In the genomic region with DNA sequence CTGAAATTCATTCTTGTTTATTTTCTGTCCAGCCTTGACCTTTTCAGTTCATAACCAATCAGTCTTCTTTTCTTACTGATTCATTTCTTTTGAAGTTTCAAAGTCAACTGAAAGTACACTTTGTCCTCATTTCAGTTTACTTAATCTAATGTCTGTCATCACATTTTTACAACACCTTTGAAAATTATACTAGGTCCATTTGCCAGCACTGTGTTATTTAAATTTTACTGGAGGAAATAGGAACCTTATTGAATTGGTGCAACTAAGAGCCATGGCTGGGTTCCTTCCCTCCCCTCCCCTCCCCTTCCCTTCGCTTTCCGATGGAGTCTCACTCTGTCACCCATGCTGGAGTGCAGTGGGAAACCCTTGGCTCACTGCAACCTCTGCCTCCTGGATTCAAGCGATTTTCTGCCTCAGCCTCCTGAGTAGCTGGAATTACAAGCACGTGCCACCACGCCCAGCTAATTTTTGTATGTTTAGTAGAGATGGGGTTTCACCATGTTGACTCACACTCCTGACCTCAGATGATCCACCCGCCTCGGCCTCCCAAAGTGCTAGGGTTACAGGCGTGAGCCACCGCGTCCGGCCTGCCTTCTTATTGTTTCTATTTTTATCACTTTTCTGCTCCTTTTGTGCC, we compare ENCODE assay signal across 1 cellular context.
TF ChIP-seq lines count a peak whose summit lies in the region.

No MANE protein-coding gene starts in this region.

TF ChIP-seq in HepG2, 621 proteins besides CTCF, POLR2A, EP300 and RAD21 (continued from another document and continues in another):
- TF ChIP-seq, protein P1, sequence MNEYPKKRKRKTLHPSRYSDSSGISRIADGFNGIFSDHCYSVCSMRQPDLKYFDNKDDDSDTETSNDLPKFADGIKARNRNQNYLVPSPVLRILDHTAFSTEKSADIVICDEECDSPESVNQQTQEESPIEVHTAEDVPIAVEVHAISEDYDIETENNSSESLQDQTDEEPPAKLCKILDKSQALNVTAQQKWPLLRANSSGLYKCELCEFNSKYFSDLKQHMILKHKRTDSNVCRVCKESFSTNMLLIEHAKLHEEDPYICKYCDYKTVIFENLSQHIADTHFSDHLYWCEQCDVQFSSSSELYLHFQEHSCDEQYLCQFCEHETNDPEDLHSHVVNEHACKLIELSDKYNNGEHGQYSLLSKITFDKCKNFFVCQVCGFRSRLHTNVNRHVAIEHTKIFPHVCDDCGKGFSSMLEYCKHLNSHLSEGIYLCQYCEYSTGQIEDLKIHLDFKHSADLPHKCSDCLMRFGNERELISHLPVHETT (CRISPR knock-in tag; conservative IDR thresholded peaks at IDR 0.05): no peak
- TF ChIP-seq ETV6 (CRISPR knock-in tag; conservative IDR thresholded peaks at IDR 0.05): no peak
- TF ChIP-seq, protein P2, sequence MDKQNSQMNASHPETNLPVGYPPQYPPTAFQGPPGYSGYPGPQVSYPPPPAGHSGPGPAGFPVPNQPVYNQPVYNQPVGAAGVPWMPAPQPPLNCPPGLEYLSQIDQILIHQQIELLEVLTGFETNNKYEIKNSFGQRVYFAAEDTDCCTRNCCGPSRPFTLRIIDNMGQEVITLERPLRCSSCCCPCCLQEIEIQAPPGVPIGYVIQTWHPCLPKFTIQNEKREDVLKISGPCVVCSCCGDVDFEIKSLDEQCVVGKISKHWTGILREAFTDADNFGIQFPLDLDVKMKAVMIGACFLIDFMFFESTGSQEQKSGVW (CRISPR knock-in tag; IDR thresholded peaks at IDR 0.05; ENCODE audit: borderline replicate concordance): no peak
- TF ChIP-seq CENPX (CRISPR knock-in tag; IDR thresholded peaks at IDR 0.05): no peak
- TF ChIP-seq, protein P3, sequence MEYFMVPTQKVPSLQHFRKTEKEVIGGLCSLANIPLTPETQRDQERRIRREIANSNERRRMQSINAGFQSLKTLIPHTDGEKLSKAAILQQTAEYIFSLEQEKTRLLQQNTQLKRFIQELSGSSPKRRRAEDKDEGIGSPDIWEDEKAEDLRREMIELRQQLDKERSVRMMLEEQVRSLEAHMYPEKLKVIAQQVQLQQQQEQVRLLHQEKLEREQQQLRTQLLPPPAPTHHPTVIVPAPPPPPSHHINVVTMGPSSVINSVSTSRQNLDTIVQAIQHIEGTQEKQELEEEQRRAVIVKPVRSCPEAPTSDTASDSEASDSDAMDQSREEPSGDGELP (IDR thresholded peaks at IDR 0.05; ENCODE audit: borderline replicate concordance, low read depth): 0 out of 2 replicates have a peak, but pooled peaks have one; percentile 27
- no peak for TF ChIP-seq KDM5B (CRISPR knock-in tag; IDR thresholded peaks at IDR 0.05; ENCODE audit: borderline replicate concordance)
- TF ChIP-seq TFDP1 (CRISPR knock-in tag; IDR thresholded peaks at IDR 0.05; ENCODE audit: borderline replicate concordance): no peak
- TF ChIP-seq, protein P4, sequence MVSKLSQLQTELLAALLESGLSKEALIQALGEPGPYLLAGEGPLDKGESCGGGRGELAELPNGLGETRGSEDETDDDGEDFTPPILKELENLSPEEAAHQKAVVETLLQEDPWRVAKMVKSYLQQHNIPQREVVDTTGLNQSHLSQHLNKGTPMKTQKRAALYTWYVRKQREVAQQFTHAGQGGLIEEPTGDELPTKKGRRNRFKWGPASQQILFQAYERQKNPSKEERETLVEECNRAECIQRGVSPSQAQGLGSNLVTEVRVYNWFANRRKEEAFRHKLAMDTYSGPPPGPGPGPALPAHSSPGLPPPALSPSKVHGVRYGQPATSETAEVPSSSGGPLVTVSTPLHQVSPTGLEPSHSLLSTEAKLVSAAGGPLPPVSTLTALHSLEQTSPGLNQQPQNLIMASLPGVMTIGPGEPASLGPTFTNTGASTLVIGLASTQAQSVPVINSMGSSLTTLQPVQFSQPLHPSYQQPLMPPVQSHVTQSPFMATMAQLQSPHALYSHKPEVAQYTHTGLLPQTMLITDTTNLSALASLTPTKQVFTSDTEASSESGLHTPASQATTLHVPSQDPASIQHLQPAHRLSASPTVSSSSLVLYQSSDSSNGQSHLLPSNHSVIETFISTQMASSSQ (IDR thresholded peaks at IDR 0.05; ENCODE audit: low read depth): no peak
- TF ChIP-seq, protein P4 (CRISPR knock-in tag; IDR thresholded peaks at IDR 0.05; ENCODE audit: borderline replicate concordance): peak; percentile 18; the same call in 1 of the 2 replicates
- no peak for TF ChIP-seq ELF4 (CRISPR knock-in tag; IDR thresholded peaks at IDR 0.05; ENCODE audit: borderline replicate concordance)
- TF ChIP-seq ZNF441 (CRISPR knock-in tag; IDR thresholded peaks at IDR 0.05; ENCODE audit: borderline replicate concordance): no peak
- TF ChIP-seq, protein P5, sequence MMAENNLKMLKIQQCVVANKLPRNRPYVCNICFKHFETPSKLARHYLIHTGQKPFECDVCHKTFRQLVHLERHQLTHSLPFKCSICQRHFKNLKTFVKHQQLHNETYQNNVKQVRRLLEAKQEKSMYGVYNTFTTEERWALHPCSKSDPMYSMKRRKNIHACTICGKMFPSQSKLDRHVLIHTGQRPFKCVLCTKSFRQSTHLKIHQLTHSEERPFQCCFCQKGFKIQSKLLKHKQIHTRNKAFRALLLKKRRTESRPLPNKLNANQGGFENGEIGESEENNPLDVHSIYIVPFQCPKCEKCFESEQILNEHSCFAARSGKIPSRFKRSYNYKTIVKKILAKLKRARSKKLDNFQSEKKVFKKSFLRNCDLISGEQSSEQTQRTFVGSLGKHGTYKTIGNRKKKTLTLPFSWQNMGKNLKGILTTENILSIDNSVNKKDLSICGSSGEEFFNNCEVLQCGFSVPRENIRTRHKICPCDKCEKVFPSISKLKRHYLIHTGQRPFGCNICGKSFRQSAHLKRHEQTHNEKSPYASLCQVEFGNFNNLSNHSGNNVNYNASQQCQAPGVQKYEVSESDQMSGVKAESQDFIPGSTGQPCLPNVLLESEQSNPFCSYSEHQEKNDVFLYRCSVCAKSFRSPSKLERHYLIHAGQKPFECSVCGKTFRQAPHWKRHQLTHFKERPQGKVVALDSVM (CRISPR knock-in tag; IDR thresholded peaks at IDR 0.05): peak; percentile 52; the same call in 1 of the 2 replicates
- TF ChIP-seq, protein P6, sequence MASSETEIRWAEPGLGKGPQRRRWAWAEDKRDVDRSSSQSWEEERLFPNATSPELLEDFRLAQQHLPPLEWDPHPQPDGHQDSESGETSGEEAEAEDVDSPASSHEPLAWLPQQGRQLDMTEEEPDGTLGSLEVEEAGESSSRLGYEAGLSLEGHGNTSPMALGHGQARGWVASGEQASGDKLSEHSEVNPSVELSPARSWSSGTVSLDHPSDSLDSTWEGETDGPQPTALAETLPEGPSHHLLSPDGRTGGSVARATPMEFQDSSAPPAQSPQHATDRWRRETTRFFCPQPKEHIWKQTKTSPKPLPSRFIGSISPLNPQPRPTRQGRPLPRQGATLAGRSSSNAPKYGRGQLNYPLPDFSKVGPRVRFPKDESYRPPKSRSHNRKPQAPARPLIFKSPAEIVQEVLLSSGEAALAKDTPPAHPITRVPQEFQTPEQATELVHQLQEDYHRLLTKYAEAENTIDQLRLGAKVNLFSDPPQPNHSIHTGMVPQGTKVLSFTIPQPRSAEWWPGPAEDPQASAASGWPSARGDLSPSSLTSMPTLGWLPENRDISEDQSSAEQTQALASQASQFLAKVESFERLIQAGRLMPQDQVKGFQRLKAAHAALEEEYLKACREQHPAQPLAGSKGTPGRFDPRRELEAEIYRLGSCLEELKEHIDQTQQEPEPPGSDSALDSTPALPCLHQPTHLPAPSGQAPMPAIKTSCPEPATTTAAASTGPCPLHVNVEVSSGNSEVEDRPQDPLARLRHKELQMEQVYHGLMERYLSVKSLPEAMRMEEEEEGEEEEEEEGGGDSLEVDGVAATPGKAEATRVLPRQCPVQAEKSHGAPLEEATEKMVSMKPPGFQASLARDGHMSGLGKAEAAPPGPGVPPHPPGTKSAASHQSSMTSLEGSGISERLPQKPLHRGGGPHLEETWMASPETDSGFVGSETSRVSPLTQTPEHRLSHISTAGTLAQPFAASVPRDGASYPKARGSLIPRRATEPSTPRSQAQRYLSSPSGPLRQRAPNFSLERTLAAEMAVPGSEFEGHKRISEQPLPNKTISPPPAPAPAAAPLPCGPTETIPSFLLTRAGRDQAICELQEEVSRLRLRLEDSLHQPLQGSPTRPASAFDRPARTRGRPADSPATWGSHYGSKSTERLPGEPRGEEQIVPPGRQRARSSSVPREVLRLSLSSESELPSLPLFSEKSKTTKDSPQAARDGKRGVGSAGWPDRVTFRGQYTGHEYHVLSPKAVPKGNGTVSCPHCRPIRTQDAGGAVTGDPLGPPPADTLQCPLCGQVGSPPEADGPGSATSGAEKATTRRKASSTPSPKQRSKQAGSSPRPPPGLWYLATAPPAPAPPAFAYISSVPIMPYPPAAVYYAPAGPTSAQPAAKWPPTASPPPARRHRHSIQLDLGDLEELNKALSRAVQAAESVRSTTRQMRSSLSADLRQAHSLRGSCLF (CRISPR knock-in tag; IDR thresholded peaks at IDR 0.05; ENCODE audit: borderline replicate concordance): no peak
- TF ChIP-seq, protein P7, sequence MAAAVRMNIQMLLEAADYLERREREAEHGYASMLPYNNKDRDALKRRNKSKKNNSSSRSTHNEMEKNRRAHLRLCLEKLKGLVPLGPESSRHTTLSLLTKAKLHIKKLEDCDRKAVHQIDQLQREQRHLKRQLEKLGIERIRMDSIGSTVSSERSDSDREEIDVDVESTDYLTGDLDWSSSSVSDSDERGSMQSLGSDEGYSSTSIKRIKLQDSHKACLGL (CRISPR knock-in tag; IDR thresholded peaks at IDR 0.05): no peak
- 0 out of 2 replicates have a peak, but pooled peaks have one; percentile 3 for TF ChIP-seq CREB1 (IDR thresholded peaks at IDR 0.05)
- peak; percentile 59; the same call in 1 of the 2 replicates for TF ChIP-seq CREB1 (CRISPR knock-in tag; IDR thresholded peaks at IDR 0.05)
- TF ChIP-seq, protein P8, sequence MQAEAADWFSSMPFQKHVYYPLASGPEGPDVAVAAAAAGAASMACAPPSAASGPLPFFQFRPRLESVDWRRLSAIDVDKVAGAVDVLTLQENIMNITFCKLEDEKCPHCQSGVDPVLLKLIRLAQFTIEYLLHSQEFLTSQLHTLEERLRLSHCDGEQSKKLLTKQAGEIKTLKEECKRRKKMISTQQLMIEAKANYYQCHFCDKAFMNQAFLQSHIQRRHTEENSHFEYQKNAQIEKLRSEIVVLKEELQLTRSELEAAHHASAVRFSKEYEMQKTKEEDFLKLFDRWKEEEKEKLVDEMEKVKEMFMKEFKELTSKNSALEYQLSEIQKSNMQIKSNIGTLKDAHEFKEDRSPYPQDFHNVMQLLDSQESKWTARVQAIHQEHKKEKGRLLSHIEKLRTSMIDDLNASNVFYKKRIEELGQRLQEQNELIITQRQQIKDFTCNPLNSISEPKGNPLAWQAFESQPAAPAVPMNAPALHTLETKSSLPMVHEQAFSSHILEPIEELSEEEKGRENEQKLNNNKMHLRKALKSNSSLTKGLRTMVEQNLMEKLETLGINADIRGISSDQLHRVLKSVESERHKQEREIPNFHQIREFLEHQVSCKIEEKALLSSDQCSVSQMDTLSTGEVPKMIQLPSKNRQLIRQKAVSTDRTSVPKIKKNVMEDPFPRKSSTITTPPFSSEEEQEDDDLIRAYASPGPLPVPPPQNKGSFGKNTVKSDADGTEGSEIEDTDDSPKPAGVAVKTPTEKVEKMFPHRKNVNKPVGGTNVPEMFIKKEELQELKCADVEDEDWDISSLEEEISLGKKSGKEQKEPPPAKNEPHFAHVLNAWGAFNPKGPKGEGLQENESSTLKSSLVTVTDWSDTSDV (CRISPR knock-in tag; IDR thresholded peaks at IDR 0.05): no peak
- TF ChIP-seq HIVEP1 (CRISPR knock-in tag; IDR thresholded peaks at IDR 0.05): peak; percentile 89; the same call in 1 of the 2 replicates
- TF ChIP-seq ZUFSP (CRISPR knock-in tag; IDR thresholded peaks at IDR 0.05; ENCODE audit: borderline replicate concordance): no peak
- TF ChIP-seq PAWR (CRISPR knock-in tag; IDR thresholded peaks at IDR 0.05; ENCODE audit: borderline replicate concordance): no peak
- TF ChIP-seq NFIC (IDR thresholded peaks at IDR 0.05; ENCODE audit: low read length): peak; percentile 62
- peak; percentile 57; the same call in 1 of the 2 replicates for TF ChIP-seq JUNB (CRISPR knock-in tag; IDR thresholded peaks at IDR 0.05; ENCODE audit: borderline replicate concordance)
- TF ChIP-seq MAFF (IDR thresholded peaks at IDR 0.05; ENCODE audit: low read depth, low read length): no peak
- TF ChIP-seq AHR (CRISPR knock-in tag; IDR thresholded peaks at IDR 0.05): no peak
- no peak for TF ChIP-seq ZNF629 (CRISPR knock-in tag; conservative IDR thresholded peaks at IDR 0.05)
- no peak for TF ChIP-seq NFE2 (CRISPR knock-in tag; IDR thresholded peaks at IDR 0.05)
- TF ChIP-seq EHMT2 (IDR thresholded peaks at IDR 0.05; ENCODE audit: borderline replicate concordance, low read depth, low read length): no peak
- no peak for TF ChIP-seq ZNF235 (CRISPR knock-in tag; IDR thresholded peaks at IDR 0.05; ENCODE audit: borderline replicate concordance)
